In genomic region chr16:81738831-81739496, GRCh38 we compare ENCODE assay signal across 8 cellular contexts. TPM values are rescaled to one million over a fixed set of nuclear protein-coding genes. Genes with fewer than 3 reads are reported as not detected.
DNase-seq lines count a peak whose midpoint lies in the region; ATAC-seq and TF ChIP-seq lines count a peak whose summit lies in the region.
"Had no signal": no experiment of that assay in that cellular context is flagged by ENCODE, and none has a peak within 500 bp of the region (broad histone marks: within the 10 kb centered on the region; RNA-seq: fewer than 3 reads in every experiment).

No MANE protein-coding gene starts in this region.

- H3K27me3 Mint-ChIP-seq in activated T-cell treated with anti-CD3 and anti-CD28 coated beads, Interleukin-2, amount 50 U/mL, for 72 hours (ENCODE audit: low read depth), result no peaks in the 10 kb centered on the region

- no peaks in the 10 kb centered on the region for H3K9me3 ChIP-seq in transverse colon
- no peaks in the 10 kb centered on the region for H3K9me3 ChIP-seq in ascending aorta

- H3K4me1 ChIP-seq in transverse colon (peaks cover 0 to 12% (median 9%) of the 10 kb centered on the region in 4 donors), ascending aorta (peaks cover 0 to 4% of the 10 kb centered on the region in 2 donors)

- DNase-seq in NOMO-1 treated with DMSO at 0.1 percent for 48 hours (lab: John Stamatoyannopoulos, UW; ENCODE audit: unreplicated experiment) (peak; percentile 95), left cardiac atrium (peak; percentile 38), transverse colon (peak; percentile 71), NCI-H1436 treated with DMSO at 0.1 percent for 48 hours (lab: John Stamatoyannopoulos, UW) (no peak), ascending aorta (ENCODE audit: low spot score in 2 of 2) (no peak)
- DNase-seq in activated T-cell treated with anti-CD3 and anti-CD28 coated beads, Interleukin-2, amount 50 U/mL, for 72 hours, result no peak
- DNase-seq: activated T-cell treated with anti-CD3 and anti-CD28 coated beads for 4 hours had no signal

- ATAC-seq in GM21390 (IDR thresholded peaks at IDR 0.05; ENCODE audit: unreplicated experiment) (peak; percentile 32), left cardiac atrium (peak; percentile 48 to 52)
- no peak for ATAC-seq in activated T-cell treated with anti-CD3 and anti-CD28 coated beads, Interleukin-2, amount 50 U/mL, for 72 hours (replicated peaks in 1 of 2)

- H3K27me3 ChIP-seq in transverse colon, result no peaks in the 10 kb centered on the region
- H3K27me3 ChIP-seq in ascending aorta, result no peaks in the 10 kb centered on the region

- TF ChIP-seq CTCF in transverse colon (IDR thresholded peaks at IDR 0.05), result no peak
- TF ChIP-seq CTCF in ascending aorta (IDR thresholded peaks at IDR 0.05), result no peak

- H3K4me3 ChIP-seq in transverse colon (no peak overlapping the region), ascending aorta (no peak overlapping the region)

- peaks cover 21% of the 10 kb centered on the region for H3K4me1 Mint-ChIP-seq in activated T-cell treated with anti-CD3 and anti-CD28 coated beads, Interleukin-2, amount 50 U/mL, for 72 hours (ENCODE audit: low read depth)

- no peaks in the 10 kb centered on the region for H3K9me3 Mint-ChIP-seq in activated T-cell treated with anti-CD3 and anti-CD28 coated beads, Interleukin-2, amount 50 U/mL, for 72 hours

- H3K27ac ChIP-seq in transverse colon (peak overlapping the region in 3 of 4 donors; percentile 16 to 52 (median 44)), ascending aorta (no peak overlapping the region)

- H3K36me3 Mint-ChIP-seq in activated T-cell treated with anti-CD3 and anti-CD28 coated beads, Interleukin-2, amount 50 U/mL, for 72 hours (ENCODE audit: insufficient read depth in 2 of 2), result no peaks in the 10 kb centered on the region

- no peak overlapping the region for H3K27ac Mint-ChIP-seq in activated T-cell treated with anti-CD3 and anti-CD28 coated beads, Interleukin-2, amount 50 U/mL, for 72 hours

- no peak overlapping the region for H3K4me3 Mint-ChIP-seq in activated T-cell treated with anti-CD3 and anti-CD28 coated beads, Interleukin-2, amount 50 U/mL, for 72 hours

- in situ Hi-C loops in transverse colon (cut with MboI; ENCODE audit: low pct_ligation_motif_present in 1 of 4, low pct_unique_long_range_greater_than_20kb in 1 of 4, low sequenced_read_pairs in 3 of 4), result loop anchor here in 3 of 4 donors (10.0 to 25.0 kb wide), 5 partner anchors 377 to 1202 kb away; partner anchors contain the start of genes ATMIN (in 3 of the 3) and DYNLRB2 (in 1 of the 3)

- WGBS in transverse colon (ENCODE audit: low coverage in 1 of 2), 2 donors, result 33 to 83% methylated on average over 5 to 18 of the region's 18 CpGs

- TF ChIP-seq POLR2A in transverse colon (IDR thresholded peaks at IDR 0.05), result no peak

- no peak for TF ChIP-seq EP300 in transverse colon (IDR thresholded peaks at IDR 0.05; ENCODE audit: low read depth)

- intact Hi-C loops in left cardiac atrium (cut with DNase I), result loop anchor here (5.0 to 10.0 kb wide), 3 partner anchors 337 to 704 kb away; partner anchors contain the start of gene ATMIN (in 2 of the 2)
- intact Hi-C loops in transverse colon (cut with DNase I; ENCODE audit: low total_unique reads), result loop anchor here (10.0 kb wide), 3 partner anchors 374 to 704 kb away; partner anchors contain the start of gene ATMIN
- intact Hi-C loops in ascending aorta (cut with DNase I), result loop anchor here (1.0 to 10.0 kb wide), 3 partner anchors 336 to 702 kb away; partner anchors contain the start of gene ATMIN

- H3K36me3 ChIP-seq in transverse colon, result no peaks in the 10 kb centered on the region
- no peaks in the 10 kb centered on the region for H3K36me3 ChIP-seq in ascending aorta

RNA-seq across cellular contexts. Expression of gene PLCG2, which starts 40.1 kb away (rescaled TPM):
- total RNA-seq in left cardiac atrium (10 to 100 TPM; 14.1 to 16.0 TPM), transverse colon (10 to 100 TPM in 3 of 4 donors, 1 to 10 TPM in 1; 9.0 to 65.9 (median 28.6) TPM), ascending aorta (34.2 TPM)
- total RNA-seq in activated T-cell treated with anti-CD3 and anti-CD28 coated beads, Interleukin-2, amount 50 U/mL, for 72 hours, result 10 to 100 TPM in 1 of 2 donors, 1 to 10 TPM in 1; 8.0 to 25.6 TPM

Comparison
In these comparisons a context has a peak if more than half of its experiments do, and no peak if none do; other contexts are left out.
1. ATAC-seq: peak in GM21390 (single experiment) and left cardiac atrium (2 of 2); none in activated T-cell treated with anti-CD3 and anti-CD28 coated beads, Interleukin-2, amount 50 U/mL, for 72 hours (0 of 2).
2. DNase-seq: peak in NOMO-1 treated with DMSO at 0.1 percent for 48 hours (single experiment), left cardiac atrium (single experiment) and transverse colon (single experiment); none in NCI-H1436 treated with DMSO at 0.1 percent for 48 hours (single experiment), activated T-cell treated with anti-CD3 and anti-CD28 coated beads, Interleukin-2, amount 50 U/mL, for 72 hours (0 of 2) and ascending aorta (0 of 2).
3. H3K27ac ChIP-seq: peak in transverse colon (3 of 4); none in ascending aorta (0 of 2).